8 cellular contexts compared by ENCODE assay signal in the genomic region with DNA sequence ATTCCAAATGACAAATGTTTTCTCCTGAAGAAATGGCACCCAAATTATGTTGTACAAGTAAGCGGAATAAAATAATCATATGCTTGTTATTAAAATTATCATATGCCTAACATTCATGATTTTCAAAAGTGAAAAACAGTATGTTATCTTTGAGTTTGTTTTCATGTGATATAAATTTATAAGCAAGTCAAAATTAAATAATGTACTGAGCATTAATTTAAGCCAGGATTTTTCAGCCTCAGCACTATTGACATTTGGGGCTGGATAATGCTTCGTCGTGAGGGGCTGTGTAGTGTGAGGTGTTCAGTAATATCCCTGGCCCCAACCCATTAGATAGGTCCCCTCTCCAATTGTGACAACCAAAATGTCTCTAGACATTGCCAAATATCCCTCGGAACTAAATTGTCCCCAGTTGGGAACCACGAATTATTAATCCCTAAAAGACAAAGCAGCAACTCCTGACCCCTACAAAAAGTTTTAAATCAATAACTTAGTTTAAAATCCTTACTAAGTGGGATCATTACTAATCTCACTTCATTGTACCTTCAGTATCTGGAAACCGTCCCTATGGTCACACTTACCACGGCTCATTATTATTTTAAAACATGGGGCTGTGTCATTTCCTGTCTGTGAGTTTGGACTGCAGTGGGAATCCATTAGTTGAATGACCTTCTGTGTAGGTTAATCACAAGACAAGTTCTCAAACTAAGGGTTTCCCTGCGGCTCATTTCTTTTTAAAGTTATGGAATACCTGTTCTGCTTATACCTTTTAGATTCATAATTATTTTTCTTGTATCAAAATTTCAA. TPM values are rescaled to one million over a fixed set of nuclear protein-coding genes. Genes with fewer than 3 reads are reported as not detected.
DNase-seq lines count a peak whose midpoint lies in the region; ATAC-seq, FAIRE-seq and TF ChIP-seq lines count a peak whose summit lies in the region.

No MANE protein-coding gene starts in this region.

- TF ChIP-seq CTCF in bronchial epithelial cell (IDR thresholded peaks at IDR 0.05; ENCODE audit: insufficient read depth, low read length, severe bottlenecking): no peak

- H3K4me3 Mint-ChIP-seq in activated CD4-positive, alpha-beta T cell treated with anti-CD3 and anti-CD28 coated beads, Interleukin-2, amount 10 ng/mL, durations not matched to agents 24 days and 14 days: peak overlapping the region; percentile 91

- peak; percentile 32 for ATAC-seq in HG02798 (IDR thresholded peaks at IDR 0.05; ENCODE audit: poor library complexity, unreplicated experiment)

- H3K9me3 Mint-ChIP-seq in activated CD4-positive, alpha-beta T cell treated with anti-CD3 and anti-CD28 coated beads, Interleukin-2, amount 10 ng/mL, durations not matched to agents 24 days and 14 days: peaks cover 8% of the 10 kb centered on the region

- intact Hi-C loops in activated CD4-positive, alpha-beta T cell treated with anti-CD3 and anti-CD28 coated beads, Interleukin-2, amount 10 ng/mL, durations not matched to agents 24 days and 14 days (cut with micrococcal nuclease): loop anchor here (2.0 to 10.0 kb wide), 5 partner anchors 117 to 649 kb away; a partner anchor contains a TSS

- H3K4me1 ChIP-seq in mucosa of stomach (ENCODE audit: control insufficient read depth, insufficient read depth, low read length): peaks cover 7% of the 10 kb centered on the region

- H3K36me3 ChIP-seq in bronchial epithelial cell (ENCODE audit: control insufficient read depth, insufficient read depth, low read length) (no peaks in the 10 kb centered on the region), mucosa of stomach (ENCODE audit: control insufficient read depth, insufficient read depth, low read length) (no peaks in the 10 kb centered on the region)

- FAIRE-seq in bronchial epithelial cell (lab: Jason Lieb, UNC): no peak

- H3K27me3 ChIP-seq in bronchial epithelial cell (ENCODE audit: control insufficient read depth, insufficient read depth, low read length) (no peaks in the 10 kb centered on the region), mucosa of stomach (ENCODE audit: control insufficient read depth, insufficient read depth, low read length) (no peaks in the 10 kb centered on the region)

- H3K9me3 ChIP-seq in mucosa of stomach (ENCODE audit: control insufficient read depth, low read length): no peaks in the 10 kb centered on the region

- peak overlapping the region; percentile 37 for H3K27ac Mint-ChIP-seq in activated CD4-positive, alpha-beta T cell treated with anti-CD3 and anti-CD28 coated beads, Interleukin-2, amount 10 ng/mL, durations not matched to agents 24 days and 14 days

- H3K27me3 Mint-ChIP-seq in activated CD4-positive, alpha-beta T cell treated with anti-CD3 and anti-CD28 coated beads, Interleukin-2, amount 10 ng/mL, durations not matched to agents 24 days and 14 days: no peaks in the 10 kb centered on the region

- peaks cover 14% of the 10 kb centered on the region for H3K36me3 Mint-ChIP-seq in activated CD4-positive, alpha-beta T cell treated with anti-CD3 and anti-CD28 coated beads, Interleukin-2, amount 10 ng/mL, durations not matched to agents 24 days and 14 days (ENCODE audit: low read depth)

- H3K4me3 ChIP-seq in bronchial epithelial cell (ENCODE audit: low read depth, low read length) (peak overlapping the region; percentile 71), mucosa of stomach (ENCODE audit: low read length) (no peak overlapping the region)

- peaks cover 25% of the 10 kb centered on the region for H3K4me1 Mint-ChIP-seq in activated CD4-positive, alpha-beta T cell treated with anti-CD3 and anti-CD28 coated beads, Interleukin-2, amount 10 ng/mL, durations not matched to agents 24 days and 14 days

- peak overlapping the region; percentile 98 for H3K9ac ChIP-seq in mucosa of stomach (ENCODE audit: low read length)

- DNase-seq in activated CD4-positive, alpha-beta T cell treated with anti-CD3 and anti-CD28 coated beads, Interleukin-2, amount 10 ng/mL, durations not matched to agents 24 days and 14 days: no peak
- DNase-seq in activated CD4-positive, alpha-beta T cell treated with anti-CD3 and anti-CD28 coated beads for 4 hours: no peak
- DNase-seq in NCI-H69 (lab: John Stamatoyannopoulos, UW) (peak; percentile 76), bronchial epithelial cell (ENCODE audit: low read depth) (peak; percentile 55), NCI-H1048 (lab: John Stamatoyannopoulos, UW) (no peak), mucosa of gallbladder (ENCODE audit: low spot score) (no peak)

RNA-seq across cellular contexts. Expression of a gene that starts 1.3 kb away (rescaled TPM):
- 52.2 and 59.1 TPM in 2 replicates for total RNA-seq in activated CD4-positive, alpha-beta T cell treated with anti-CD3 and anti-CD28 coated beads, Interleukin-2, amount 10 ng/mL, durations not matched to agents 24 days and 14 days
- total RNA-seq in bronchial epithelial cell (29.7 and 32.9 TPM in 2 replicates), mucosa of gallbladder (107 TPM)

RNA-seq across cellular contexts. Expression of a gene that starts 44.8 kb away (rescaled TPM):
- 60.2 and 64.1 TPM in 2 replicates for total RNA-seq in activated CD4-positive, alpha-beta T cell treated with anti-CD3 and anti-CD28 coated beads, Interleukin-2, amount 10 ng/mL, durations not matched to agents 24 days and 14 days
- total RNA-seq in bronchial epithelial cell (92.8 and 136 TPM in 2 replicates), mucosa of gallbladder (74.9 TPM)

Comparison
In these comparisons a context has a peak if more than half of its experiments do, and no peak if none do; other contexts are left out.
1. DNase-seq: peak in NCI-H69 (single experiment) and bronchial epithelial cell (single experiment); none in activated CD4-positive, alpha-beta T cell treated with anti-CD3 and anti-CD28 coated beads, Interleukin-2, amount 10 ng/mL, durations not matched to agents 24 days and 14 days (single experiment), activated CD4-positive, alpha-beta T cell treated with anti-CD3 and anti-CD28 coated beads for 4 hours (0 of 2), NCI-H1048 (single experiment) and mucosa of gallbladder (single experiment).